2 cellular contexts compared by ENCODE assay signal in genomic region chr13:19737844-19738557, GRCh38.
TF ChIP-seq lines count a peak whose summit lies in the region.

No MANE protein-coding gene starts in this region.

TF ChIP-seq in IMR-90, 13 proteins besides CTCF, POLR2A, EP300 and RAD21 (continued from another document):
- TF ChIP-seq ELK1 (IDR thresholded peaks at IDR 0.05; ENCODE audit: borderline replicate concordance, low read depth, low read length) (no peak), RFX5 (IDR thresholded peaks at IDR 0.05; ENCODE audit: low read depth, low read length) (no peak), CEBPB (IDR thresholded peaks at IDR 0.05; ENCODE audit: low read depth, low read length) (no peak), BHLHE40 (IDR thresholded peaks at IDR 0.05; ENCODE audit: low read depth, low read length) (no peak), FOS (IDR thresholded peaks at IDR 0.05; ENCODE audit: low read depth, low read length) (no peak), SMC3 (IDR thresholded peaks at IDR 0.05; ENCODE audit: low read depth, low read length) (no peak), RCOR1 (IDR thresholded peaks at IDR 0.05; ENCODE audit: insufficient replicate concordance, low read length) (no peak), MAZ (IDR thresholded peaks at IDR 0.05; ENCODE audit: borderline replicate concordance, low read depth, low read length) (no peak), NFE2L2 (IDR thresholded peaks at IDR 0.05; ENCODE audit: low read depth, low read length) (no peak), USF2 (IDR thresholded peaks at IDR 0.05; ENCODE audit: low read depth, low read length) (no peak), MAFK (IDR thresholded peaks at IDR 0.05; ENCODE audit: low read depth, low read length) (no peak), MXI1 (IDR thresholded peaks at IDR 0.05; ENCODE audit: borderline replicate concordance, low read depth, low read length) (no peak)

TF ChIP-seq in HEK293T, 16 proteins besides CTCF, POLR2A, EP300 and RAD21 (continued from another document):
- TF ChIP-seq PKNOX1 (IDR thresholded peaks at IDR 0.05) = no peak
